Comparison of ENCODE assay signal across 1 cellular context in genomic region chr1:204077979-204078696, GRCh38.
TF ChIP-seq lines count a peak whose summit lies in the region.

No MANE protein-coding gene starts in this region.

TF ChIP-seq in HepG2, 621 proteins besides CTCF, POLR2A, EP300 and RAD21 (continued from another document and continues in another):
- TF ChIP-seq TMF1 (CRISPR knock-in tag; IDR thresholded peaks at IDR 0.05; ENCODE audit: low read depth) (no peak), ZNF331 (CRISPR knock-in tag; IDR thresholded peaks at IDR 0.05) (no peak; the same call in 1 of the 2 replicates), ZKSCAN5 (CRISPR knock-in tag; IDR thresholded peaks at IDR 0.05) (no peak), RXRB (CRISPR knock-in tag; IDR thresholded peaks at IDR 0.05; ENCODE audit: borderline replicate concordance) (peak; percentile 29; the same call in 1 of the 2 replicates), ARNT2 (CRISPR knock-in tag; IDR thresholded peaks at IDR 0.05; ENCODE audit: low read depth) (no peak), BORCS8-MEF2B (CRISPR knock-in tag; IDR thresholded peaks at IDR 0.05) (no peak; the same call in 1 of the 2 replicates), ZNF383 (CRISPR knock-in tag; IDR thresholded peaks at IDR 0.05; ENCODE audit: borderline replicate concordance) (no peak), ZNF7 (CRISPR knock-in tag; IDR thresholded peaks at IDR 0.05) (no peak), MIXL1 (CRISPR knock-in tag; IDR thresholded peaks at IDR 0.05) (no peak), TAF15 (IDR thresholded peaks at IDR 0.05; ENCODE audit: low read depth, low read length, poor library complexity, severe bottlenecking) (no peak), ZNF792 (CRISPR knock-in tag; IDR thresholded peaks at IDR 0.05) (peak; percentile 24; the same call in 1 of the 2 replicates), GABPA (IDR thresholded peaks at IDR 0.05; ENCODE audit: low read depth, low read length) (no peak), GABPA (CRISPR knock-in tag; IDR thresholded peaks at IDR 0.05; ENCODE audit: low read depth) (no peak), MATR3 (CRISPR knock-in tag; IDR thresholded peaks at IDR 0.05) (no peak), NBN (conservative IDR thresholded peaks at IDR 0.05) (no peak), ZNF281 (CRISPR knock-in tag; IDR thresholded peaks at IDR 0.05; ENCODE audit: borderline replicate concordance) (peak; percentile 88; the same call in 1 of the 2 replicates), HHEX (CRISPR knock-in tag; IDR thresholded peaks at IDR 0.05) (no peak), ZFP90 (CRISPR knock-in tag; IDR thresholded peaks at IDR 0.05; ENCODE audit: borderline replicate concordance) (no peak), ATAD3A (CRISPR knock-in tag; IDR thresholded peaks at IDR 0.05) (no peak), PTBP1 (IDR thresholded peaks at IDR 0.05; ENCODE audit: low read depth, low read length, poor library complexity, severe bottlenecking) (no peak), U2AF1 (optimal IDR thresholded peaks at IDR 0.05; ENCODE audit: low read depth, low read length) (no peak), ZBTB8A (CRISPR knock-in tag; IDR thresholded peaks at IDR 0.05; ENCODE audit: borderline replicate concordance, low read depth) (no peak), ZNF253 (CRISPR knock-in tag; IDR thresholded peaks at IDR 0.05; ENCODE audit: borderline replicate concordance) (no peak), ZNF891 (CRISPR knock-in tag; IDR thresholded peaks at IDR 0.05) (no peak), PHF8 (CRISPR knock-in tag; IDR thresholded peaks at IDR 0.05) (no peak), BRD4 (CRISPR knock-in tag; IDR thresholded peaks at IDR 0.05) (no peak), STAT6 (CRISPR knock-in tag; IDR thresholded peaks at IDR 0.05; ENCODE audit: borderline replicate concordance) (no peak), THAP11 (CRISPR knock-in tag; IDR thresholded peaks at IDR 0.05) (peak; percentile 43), MAFK (conservative IDR thresholded peaks at IDR 0.05 in 1 of 2, IDR thresholded peaks at IDR 0.05 in 1 of 2; ENCODE audit: low read length in 2 of 2) (no peak), ZFP1 (CRISPR knock-in tag; IDR thresholded peaks at IDR 0.05) (no peak), RBM39 (IDR thresholded peaks at IDR 0.05; ENCODE audit: low read depth, low read length, poor library complexity, severe bottlenecking) (no peak), ZEB1 (IDR thresholded peaks at IDR 0.05; ENCODE audit: insufficient replicate concordance, low read depth) (no peak), MBD4 (IDR thresholded peaks at IDR 0.05; ENCODE audit: borderline replicate concordance, low read length) (no peak), RFX3 (CRISPR knock-in tag; IDR thresholded peaks at IDR 0.05) (no peak), ARID2 (CRISPR knock-in tag; IDR thresholded peaks at IDR 0.05; ENCODE audit: borderline replicate concordance) (no peak), ZNF724P (CRISPR knock-in tag; IDR thresholded peaks at IDR 0.05; ENCODE audit: borderline replicate concordance) (no peak), ZNF121 (CRISPR knock-in tag; IDR thresholded peaks at IDR 0.05) (no peak), ZNF3 (CRISPR knock-in tag; IDR thresholded peaks at IDR 0.05) (no peak), NFIC (IDR thresholded peaks at IDR 0.05; ENCODE audit: low read length) (no peak), HOXA9 (CRISPR knock-in tag; IDR thresholded peaks at IDR 0.05; ENCODE audit: borderline replicate concordance) (no peak), KLF11 (CRISPR knock-in tag; IDR thresholded peaks at IDR 0.05) (no peak), POLR2AphosphoS2 (IDR thresholded peaks at IDR 0.05; ENCODE audit: low read depth, low read length) (no peak), ZNF282 (IDR thresholded peaks at IDR 0.05; ENCODE audit: partially characterized antibody) (no peak)
- TF ChIP-seq, protein P1, sequence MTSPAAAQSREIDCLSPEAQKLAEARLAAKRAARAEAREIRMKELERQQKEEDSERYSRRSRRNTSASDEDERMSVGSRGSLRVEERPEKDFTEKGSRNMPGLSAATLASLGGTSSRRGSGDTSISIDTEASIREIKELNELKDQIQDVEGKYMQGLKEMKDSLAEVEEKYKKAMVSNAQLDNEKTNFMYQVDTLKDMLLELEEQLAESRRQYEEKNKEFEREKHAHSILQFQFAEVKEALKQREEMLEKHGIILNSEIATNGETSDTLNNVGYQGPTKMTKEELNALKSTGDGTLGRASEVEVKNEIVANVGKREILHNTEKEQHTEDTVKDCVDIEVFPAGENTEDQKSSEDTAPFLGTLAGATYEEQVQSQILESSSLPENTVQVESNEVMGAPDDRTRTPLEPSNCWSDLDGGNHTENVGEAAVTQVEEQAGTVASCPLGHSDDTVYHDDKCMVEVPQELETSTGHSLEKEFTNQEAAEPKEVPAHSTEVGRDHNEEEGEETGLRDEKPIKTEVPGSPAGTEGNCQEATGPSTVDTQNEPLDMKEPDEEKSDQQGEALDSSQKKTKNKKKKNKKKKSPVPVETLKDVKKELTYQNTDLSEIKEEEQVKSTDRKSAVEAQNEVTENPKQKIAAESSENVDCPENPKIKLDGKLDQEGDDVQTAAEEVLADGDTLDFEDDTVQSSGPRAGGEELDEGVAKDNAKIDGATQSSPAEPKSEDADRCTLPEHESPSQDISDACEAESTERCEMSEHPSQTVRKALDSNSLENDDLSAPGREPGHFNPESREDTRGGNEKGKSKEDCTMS (CRISPR knock-in tag; conservative IDR thresholded peaks at IDR 0.05), result no peak
- TF ChIP-seq, protein P2, sequence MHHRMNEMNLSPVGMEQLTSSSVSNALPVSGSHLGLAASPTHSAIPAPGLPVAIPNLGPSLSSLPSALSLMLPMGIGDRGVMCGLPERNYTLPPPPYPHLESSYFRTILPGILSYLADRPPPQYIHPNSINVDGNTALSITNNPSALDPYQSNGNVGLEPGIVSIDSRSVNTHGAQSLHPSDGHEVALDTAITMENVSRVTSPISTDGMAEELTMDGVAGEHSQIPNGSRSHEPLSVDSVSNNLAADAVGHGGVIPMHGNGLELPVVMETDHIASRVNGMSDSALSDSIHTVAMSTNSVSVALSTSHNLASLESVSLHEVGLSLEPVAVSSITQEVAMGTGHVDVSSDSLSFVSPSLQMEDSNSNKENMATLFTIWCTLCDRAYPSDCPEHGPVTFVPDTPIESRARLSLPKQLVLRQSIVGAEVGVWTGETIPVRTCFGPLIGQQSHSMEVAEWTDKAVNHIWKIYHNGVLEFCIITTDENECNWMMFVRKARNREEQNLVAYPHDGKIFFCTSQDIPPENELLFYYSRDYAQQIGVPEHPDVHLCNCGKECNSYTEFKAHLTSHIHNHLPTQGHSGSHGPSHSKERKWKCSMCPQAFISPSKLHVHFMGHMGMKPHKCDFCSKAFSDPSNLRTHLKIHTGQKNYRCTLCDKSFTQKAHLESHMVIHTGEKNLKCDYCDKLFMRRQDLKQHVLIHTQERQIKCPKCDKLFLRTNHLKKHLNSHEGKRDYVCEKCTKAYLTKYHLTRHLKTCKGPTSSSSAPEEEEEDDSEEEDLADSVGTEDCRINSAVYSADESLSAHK (CRISPR knock-in tag; IDR thresholded peaks at IDR 0.05; ENCODE audit: borderline replicate concordance), result no peak
- TF ChIP-seq, protein P3, sequence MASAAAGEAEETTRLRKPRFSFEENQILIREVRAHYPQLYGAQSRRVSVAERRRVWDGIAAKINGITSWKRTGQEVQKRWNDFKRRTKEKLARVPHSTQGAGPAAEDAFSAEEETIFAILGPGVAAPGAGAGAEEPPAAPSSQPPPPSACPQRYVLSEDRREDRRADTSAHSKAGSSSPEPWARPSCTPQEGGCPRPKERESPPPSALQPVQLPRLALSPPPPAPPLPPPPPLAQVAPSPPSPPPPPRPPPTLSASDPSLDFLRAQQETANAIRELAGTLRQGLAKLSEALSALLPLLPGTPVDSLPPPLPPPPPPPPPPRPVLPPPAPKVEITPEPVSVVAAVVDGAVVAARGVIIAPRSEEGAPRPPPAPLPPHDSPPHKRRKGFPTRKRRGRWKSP (CRISPR knock-in tag; IDR thresholded peaks at IDR 0.05), result no peak
- TF ChIP-seq, protein P4, sequence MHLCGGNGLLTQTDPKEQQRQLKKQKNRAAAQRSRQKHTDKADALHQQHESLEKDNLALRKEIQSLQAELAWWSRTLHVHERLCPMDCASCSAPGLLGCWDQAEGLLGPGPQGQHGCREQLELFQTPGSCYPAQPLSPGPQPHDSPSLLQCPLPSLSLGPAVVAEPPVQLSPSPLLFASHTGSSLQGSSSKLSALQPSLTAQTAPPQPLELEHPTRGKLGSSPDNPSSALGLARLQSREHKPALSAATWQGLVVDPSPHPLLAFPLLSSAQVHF (CRISPR knock-in tag; IDR thresholded peaks at IDR 0.05), result no peak
- TF ChIP-seq, protein P5, sequence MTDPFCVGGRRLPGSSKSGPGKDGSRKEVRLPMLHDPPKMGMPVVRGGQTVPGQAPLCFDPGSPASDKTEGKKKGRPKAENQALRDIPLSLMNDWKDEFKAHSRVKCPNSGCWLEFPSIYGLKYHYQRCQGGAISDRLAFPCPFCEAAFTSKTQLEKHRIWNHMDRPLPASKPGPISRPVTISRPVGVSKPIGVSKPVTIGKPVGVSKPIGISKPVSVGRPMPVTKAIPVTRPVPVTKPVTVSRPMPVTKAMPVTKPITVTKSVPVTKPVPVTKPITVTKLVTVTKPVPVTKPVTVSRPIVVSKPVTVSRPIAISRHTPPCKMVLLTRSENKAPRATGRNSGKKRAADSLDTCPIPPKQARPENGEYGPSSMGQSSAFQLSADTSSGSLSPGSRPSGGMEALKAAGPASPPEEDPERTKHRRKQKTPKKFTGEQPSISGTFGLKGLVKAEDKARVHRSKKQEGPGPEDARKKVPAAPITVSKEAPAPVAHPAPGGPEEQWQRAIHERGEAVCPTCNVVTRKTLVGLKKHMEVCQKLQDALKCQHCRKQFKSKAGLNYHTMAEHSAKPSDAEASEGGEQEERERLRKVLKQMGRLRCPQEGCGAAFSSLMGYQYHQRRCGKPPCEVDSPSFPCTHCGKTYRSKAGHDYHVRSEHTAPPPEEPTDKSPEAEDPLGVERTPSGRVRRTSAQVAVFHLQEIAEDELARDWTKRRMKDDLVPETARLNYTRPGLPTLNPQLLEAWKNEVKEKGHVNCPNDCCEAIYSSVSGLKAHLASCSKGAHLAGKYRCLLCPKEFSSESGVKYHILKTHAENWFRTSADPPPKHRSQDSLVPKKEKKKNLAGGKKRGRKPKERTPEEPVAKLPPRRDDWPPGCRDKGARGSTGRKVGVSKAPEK (CRISPR knock-in tag; IDR thresholded peaks at IDR 0.05; ENCODE audit: borderline replicate concordance), result no peak
- TF ChIP-seq, protein P6, sequence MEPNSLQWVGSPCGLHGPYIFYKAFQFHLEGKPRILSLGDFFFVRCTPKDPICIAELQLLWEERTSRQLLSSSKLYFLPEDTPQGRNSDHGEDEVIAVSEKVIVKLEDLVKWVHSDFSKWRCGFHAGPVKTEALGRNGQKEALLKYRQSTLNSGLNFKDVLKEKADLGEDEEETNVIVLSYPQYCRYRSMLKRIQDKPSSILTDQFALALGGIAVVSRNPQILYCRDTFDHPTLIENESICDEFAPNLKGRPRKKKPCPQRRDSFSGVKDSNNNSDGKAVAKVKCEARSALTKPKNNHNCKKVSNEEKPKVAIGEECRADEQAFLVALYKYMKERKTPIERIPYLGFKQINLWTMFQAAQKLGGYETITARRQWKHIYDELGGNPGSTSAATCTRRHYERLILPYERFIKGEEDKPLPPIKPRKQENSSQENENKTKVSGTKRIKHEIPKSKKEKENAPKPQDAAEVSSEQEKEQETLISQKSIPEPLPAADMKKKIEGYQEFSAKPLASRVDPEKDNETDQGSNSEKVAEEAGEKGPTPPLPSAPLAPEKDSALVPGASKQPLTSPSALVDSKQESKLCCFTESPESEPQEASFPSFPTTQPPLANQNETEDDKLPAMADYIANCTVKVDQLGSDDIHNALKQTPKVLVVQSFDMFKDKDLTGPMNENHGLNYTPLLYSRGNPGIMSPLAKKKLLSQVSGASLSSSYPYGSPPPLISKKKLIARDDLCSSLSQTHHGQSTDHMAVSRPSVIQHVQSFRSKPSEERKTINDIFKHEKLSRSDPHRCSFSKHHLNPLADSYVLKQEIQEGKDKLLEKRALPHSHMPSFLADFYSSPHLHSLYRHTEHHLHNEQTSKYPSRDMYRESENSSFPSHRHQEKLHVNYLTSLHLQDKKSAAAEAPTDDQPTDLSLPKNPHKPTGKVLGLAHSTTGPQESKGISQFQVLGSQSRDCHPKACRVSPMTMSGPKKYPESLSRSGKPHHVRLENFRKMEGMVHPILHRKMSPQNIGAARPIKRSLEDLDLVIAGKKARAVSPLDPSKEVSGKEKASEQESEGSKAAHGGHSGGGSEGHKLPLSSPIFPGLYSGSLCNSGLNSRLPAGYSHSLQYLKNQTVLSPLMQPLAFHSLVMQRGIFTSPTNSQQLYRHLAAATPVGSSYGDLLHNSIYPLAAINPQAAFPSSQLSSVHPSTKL (CRISPR knock-in tag; IDR thresholded peaks at IDR 0.05), result peak; percentile 61
